Comparison of ENCODE assay signal across 1 cellular context in the genomic region with DNA sequence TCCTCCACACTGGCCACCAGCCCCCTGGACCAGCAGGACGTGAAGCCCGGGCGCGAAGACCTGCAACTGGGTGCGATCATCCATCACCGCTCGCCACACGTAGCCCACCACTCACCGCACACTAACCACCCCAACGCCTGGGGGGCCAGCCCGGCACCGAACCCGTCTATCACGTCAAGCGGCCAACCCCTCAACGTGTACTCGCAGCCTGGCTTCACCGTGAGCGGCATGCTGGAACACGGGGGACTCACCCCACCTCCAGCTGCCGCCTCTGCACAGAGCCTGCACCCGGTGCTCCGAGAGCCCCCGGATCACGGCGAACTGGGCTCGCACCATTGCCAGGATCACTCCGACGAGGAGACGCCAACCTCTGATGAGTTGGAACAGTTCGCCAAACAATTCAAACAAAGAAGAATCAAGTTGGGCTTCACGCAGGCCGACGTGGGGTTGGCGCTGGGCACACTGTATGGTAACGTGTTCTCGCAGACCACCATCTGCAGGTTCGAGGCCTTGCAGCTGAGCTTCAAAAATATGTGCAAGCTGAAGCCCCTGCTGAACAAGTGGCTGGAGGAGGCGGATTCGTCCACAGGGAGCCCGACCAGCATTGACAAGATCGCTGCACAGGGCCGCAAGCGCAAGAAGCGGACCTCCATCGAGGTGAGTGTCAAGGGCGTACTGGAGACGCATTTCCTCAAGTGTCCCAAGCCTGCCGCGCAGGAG.
TF ChIP-seq lines count a peak whose summit lies in the region.

No MANE protein-coding gene starts in this region.

TF ChIP-seq in GM23338, 12 proteins besides CTCF, POLR2A, EP300 and RAD21:
- TF ChIP-seq, protein P1, sequence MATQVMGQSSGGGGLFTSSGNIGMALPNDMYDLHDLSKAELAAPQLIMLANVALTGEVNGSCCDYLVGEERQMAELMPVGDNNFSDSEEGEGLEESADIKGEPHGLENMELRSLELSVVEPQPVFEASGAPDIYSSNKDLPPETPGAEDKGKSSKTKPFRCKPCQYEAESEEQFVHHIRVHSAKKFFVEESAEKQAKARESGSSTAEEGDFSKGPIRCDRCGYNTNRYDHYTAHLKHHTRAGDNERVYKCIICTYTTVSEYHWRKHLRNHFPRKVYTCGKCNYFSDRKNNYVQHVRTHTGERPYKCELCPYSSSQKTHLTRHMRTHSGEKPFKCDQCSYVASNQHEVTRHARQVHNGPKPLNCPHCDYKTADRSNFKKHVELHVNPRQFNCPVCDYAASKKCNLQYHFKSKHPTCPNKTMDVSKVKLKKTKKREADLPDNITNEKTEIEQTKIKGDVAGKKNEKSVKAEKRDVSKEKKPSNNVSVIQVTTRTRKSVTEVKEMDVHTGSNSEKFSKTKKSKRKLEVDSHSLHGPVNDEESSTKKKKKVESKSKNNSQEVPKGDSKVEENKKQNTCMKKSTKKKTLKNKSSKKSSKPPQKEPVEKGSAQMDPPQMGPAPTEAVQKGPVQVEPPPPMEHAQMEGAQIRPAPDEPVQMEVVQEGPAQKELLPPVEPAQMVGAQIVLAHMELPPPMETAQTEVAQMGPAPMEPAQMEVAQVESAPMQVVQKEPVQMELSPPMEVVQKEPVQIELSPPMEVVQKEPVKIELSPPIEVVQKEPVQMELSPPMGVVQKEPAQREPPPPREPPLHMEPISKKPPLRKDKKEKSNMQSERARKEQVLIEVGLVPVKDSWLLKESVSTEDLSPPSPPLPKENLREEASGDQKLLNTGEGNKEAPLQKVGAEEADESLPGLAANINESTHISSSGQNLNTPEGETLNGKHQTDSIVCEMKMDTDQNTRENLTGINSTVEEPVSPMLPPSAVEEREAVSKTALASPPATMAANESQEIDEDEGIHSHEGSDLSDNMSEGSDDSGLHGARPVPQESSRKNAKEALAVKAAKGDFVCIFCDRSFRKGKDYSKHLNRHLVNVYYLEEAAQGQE (IDR thresholded peaks at IDR 0.05; ENCODE audit: unreplicated experiment): no peak
- TF ChIP-seq, protein P2, sequence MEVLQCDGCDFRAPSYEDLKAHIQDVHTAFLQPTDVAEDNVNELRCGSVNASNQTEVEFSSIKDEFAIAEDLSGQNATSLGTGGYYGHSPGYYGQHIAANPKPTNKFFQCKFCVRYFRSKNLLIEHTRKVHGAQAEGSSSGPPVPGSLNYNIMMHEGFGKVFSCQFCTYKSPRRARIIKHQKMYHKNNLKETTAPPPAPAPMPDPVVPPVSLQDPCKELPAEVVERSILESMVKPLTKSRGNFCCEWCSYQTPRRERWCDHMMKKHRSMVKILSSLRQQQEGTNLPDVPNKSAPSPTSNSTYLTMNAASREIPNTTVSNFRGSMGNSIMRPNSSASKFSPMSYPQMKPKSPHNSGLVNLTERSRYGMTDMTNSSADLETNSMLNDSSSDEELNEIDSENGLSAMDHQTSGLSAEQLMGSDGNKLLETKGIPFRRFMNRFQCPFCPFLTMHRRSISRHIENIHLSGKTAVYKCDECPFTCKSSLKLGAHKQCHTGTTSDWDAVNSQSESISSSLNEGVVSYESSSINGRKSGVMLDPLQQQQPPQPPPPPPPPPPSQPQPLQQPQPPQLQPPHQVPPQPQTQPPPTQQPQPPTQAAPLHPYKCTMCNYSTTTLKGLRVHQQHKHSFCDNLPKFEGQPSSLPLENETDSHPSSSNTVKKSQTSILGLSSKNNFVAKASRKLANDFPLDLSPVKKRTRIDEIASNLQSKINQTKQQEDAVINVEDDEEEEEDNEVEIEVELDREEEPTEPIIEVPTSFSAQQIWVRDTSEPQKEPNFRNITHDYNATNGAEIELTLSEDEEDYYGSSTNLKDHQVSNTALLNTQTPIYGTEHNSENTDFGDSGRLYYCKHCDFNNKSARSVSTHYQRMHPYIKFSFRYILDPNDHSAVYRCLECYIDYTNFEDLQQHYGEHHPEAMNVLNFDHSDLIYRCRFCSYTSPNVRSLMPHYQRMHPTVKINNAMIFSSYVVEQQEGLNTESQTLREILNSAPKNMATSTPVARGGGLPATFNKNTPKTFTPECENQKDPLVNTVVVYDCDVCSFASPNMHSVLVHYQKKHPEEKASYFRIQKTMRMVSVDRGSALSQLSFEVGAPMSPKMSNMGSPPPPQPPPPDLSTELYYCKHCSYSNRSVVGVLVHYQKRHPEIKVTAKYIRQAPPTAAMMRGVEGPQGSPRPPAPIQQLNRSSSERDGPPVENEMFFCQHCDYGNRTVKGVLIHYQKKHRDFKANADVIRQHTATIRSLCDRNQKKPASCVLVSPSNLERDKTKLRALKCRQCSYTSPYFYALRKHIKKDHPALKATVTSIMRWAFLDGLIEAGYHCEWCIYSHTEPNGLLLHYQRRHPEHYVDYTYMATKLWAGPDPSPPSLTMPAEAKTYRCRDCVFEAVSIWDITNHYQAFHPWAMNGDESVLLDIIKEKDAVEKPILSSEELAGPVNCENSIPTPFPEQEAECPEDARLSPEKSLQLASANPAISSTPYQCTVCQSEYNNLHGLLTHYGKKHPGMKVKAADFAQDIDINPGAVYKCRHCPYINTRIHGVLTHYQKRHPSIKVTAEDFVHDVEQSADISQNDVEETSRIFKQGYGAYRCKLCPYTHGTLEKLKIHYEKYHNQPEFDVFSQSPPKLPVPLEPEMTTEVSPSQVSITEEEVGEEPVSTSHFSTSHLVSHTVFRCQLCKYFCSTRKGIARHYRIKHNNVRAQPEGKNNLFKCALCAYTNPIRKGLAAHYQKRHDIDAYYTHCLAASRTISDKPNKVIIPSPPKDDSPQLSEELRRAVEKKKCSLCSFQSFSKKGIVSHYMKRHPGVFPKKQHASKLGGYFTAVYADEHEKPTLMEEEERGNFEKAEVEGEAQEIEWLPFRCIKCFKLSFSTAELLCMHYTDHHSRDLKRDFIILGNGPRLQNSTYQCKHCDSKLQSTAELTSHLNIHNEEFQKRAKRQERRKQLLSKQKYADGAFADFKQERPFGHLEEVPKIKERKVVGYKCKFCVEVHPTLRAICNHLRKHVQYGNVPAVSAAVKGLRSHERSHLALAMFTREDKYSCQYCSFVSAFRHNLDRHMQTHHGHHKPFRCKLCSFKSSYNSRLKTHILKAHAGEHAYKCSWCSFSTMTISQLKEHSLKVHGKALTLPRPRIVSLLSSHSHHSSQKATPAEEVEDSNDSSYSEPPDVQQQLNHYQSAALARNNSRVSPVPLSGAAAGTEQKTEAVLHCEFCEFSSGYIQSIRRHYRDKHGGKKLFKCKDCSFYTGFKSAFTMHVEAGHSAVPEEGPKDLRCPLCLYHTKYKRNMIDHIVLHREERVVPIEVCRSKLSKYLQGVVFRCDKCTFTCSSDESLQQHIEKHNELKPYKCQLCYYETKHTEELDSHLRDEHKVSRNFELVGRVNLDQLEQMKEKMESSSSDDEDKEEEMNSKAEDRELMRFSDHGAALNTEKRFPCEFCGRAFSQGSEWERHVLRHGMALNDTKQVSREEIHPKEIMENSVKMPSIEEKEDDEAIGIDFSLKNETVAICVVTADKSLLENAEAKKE (CRISPR knock-in tag; IDR thresholded peaks at IDR 0.05): no peak
- TF ChIP-seq POLR2AphosphoS5 (IDR thresholded peaks at IDR 0.05; ENCODE audit: low read depth) (no peak), ZNF331 (CRISPR knock-in tag; IDR thresholded peaks at IDR 0.05; ENCODE audit: low read depth) (no peak), EZH2 (IDR thresholded peaks at IDR 0.05; ENCODE audit: low read depth, unreplicated experiment) (no peak), STAT1 (IDR thresholded peaks at IDR 0.05; ENCODE audit: unreplicated experiment) (no peak), ZNF114 (CRISPR knock-in tag; IDR thresholded peaks at IDR 0.05) (no peak), CREB1 (CRISPR knock-in tag; IDR thresholded peaks at IDR 0.05; ENCODE audit: low read depth) (no peak)
